ENCODE assay signal across 34 cellular contexts in genomic region chr22:38464992-38465672, GRCh38. TPM values are rescaled to one million over a fixed set of nuclear protein-coding genes. Genes with fewer than 3 reads are reported as not detected.
"Had no signal": no experiment of that assay in that cellular context is flagged by ENCODE, and none has a peak within 500 bp of the region (broad histone marks: within the 10 kb centered on the region; RNA-seq: fewer than 3 reads in every experiment).

No MANE protein-coding gene starts in this region.

- H3K36me3 ChIP-seq: adrenal gland, colonic mucosa, gastrocnemius medialis, left lung, prostate gland, upper lobe of left lung had no signal

- ATAC-seq: activated CD8-positive, alpha-beta T cell treated with anti-CD3 and anti-CD28 coated beads for 36 hours; activated T-cell treated with anti-CD3 and anti-CD28 coated beads, Interleukin-2, amount 50 U/mL, for 72 hours; body of pancreas; gastrocnemius medialis; left lung; natural killer cell; sciatic nerve; stimulated activated memory B cell treated with anti-CD40 and anti-IgM and Interleukin-4, amounts not matched to agents 10 μg/mL and 1 μg/mL and 100 μg/mL, for 72 hours; stimulated activated naive CD8-positive, alpha-beta T cell treated with anti-CD3 and anti-CD28 coated beads, Interleukin-15, amount 100 ng/mL, for 72 hours; WTC11 had no signal

- H3K9me3 ChIP-seq: adrenal gland, body of pancreas, colonic mucosa, gastrocnemius medialis, left lung, prostate gland, upper lobe of left lung had no signal

- H3K4me3 ChIP-seq: adrenal gland, body of pancreas, colonic mucosa, dorsolateral prefrontal cortex, gastrocnemius medialis, left lung, lung, prostate gland, skin epidermis, upper lobe of left lung had no signal

- DNase-seq: activated CD4-positive, alpha-beta T cell treated with anti-CD3 and anti-CD28 coated beads, Interleukin-2, amount 50 U/mL, for 1 hour; activated CD8-positive, alpha-beta T cell treated with anti-CD3 and anti-CD28 coated beads for 36 hours; activated naive CD4-positive, alpha-beta T cell treated with Interleukin-2 at 50 U/mL for 16 hours; activated naive CD8-positive, alpha-beta T cell treated with anti-CD3 and anti-CD28 coated beads for 36 hours; activated T-cell treated with anti-CD3 and anti-CD28 coated beads for 4 hours; activated T-cell treated with anti-CD3 and anti-CD28 coated beads, Interleukin-2, amount 50 U/mL, for 72 hours; adrenal gland; body of pancreas; colonic mucosa; effector memory CD4-positive, alpha-beta T cell; erythroblast; gastrocnemius medialis; hippocampal formation; mesendoderm; natural killer cell; retina; stimulated activated CD4-positive, alpha-beta T cell treated with anti-CD3 and anti-CD28 coated beads, Interleukin-1b, Interleukin-23, amount 100 ng/mL, for 48 hours; stimulated activated CD4-positive, alpha-beta T cell treated with anti-CD3 and anti-CD28 coated beads, Interleukin-4, amount 100 ng/mL, for 4 hours; stimulated activated CD8-positive, alpha-beta memory T cell treated with anti-CD3 and anti-CD28 coated beads, Interleukin-4, amount 100 ng/mL, for 48 hours; stimulated activated naive CD8-positive, alpha-beta T cell treated with anti-CD3 and anti-CD28 coated beads, Interleukin-15, amount 100 ng/mL, for 72 hours; substantia nigra; T-helper 2 cell; upper lobe of left lung had no signal

- H3K27ac ChIP-seq: adrenal gland, body of pancreas, colonic mucosa, dorsolateral prefrontal cortex, gastrocnemius medialis, left lung, prostate gland, skin epidermis, upper lobe of left lung had no signal

- H3K27me3 ChIP-seq: body of pancreas, dorsolateral prefrontal cortex had no signal

- H3K4me1 ChIP-seq: prostate gland had no signal

RNA-seq across cellular contexts. Expression of gene KDELR3, which starts 2.8 kb away (rescaled TPM):
- total RNA-seq: mononuclear cell had no signal

RNA-seq across cellular contexts. Expression of gene KCNJ4, which starts 10.1 kb away (rescaled TPM):
- total RNA-seq: activated CD8-positive, alpha-beta T cell treated with anti-CD3 and anti-CD28 coated beads for 36 hours; activated naive CD8-positive, alpha-beta T cell treated with anti-CD3 and anti-CD28 coated beads for 36 hours; activated T-cell treated with anti-CD3 and anti-CD28 coated beads, Interleukin-2, amount 50 U/mL, for 72 hours; aorta; body of pancreas; colonic mucosa; gastrocnemius medialis; kidney epithelial cell; left lung; lung; mononuclear cell; natural killer cell; upper lobe of left lung had no signal
- polyA plus RNA-seq: aorta, lung had no signal
